18 cellular contexts compared by ENCODE assay signal in genomic region chr10:113626809-113627370, GRCh38. TPM values are rescaled to one million over a fixed set of nuclear protein-coding genes. Genes with fewer than 3 reads are reported as not detected.
DNase-seq lines count a peak whose midpoint lies in the region; ATAC-seq and TF ChIP-seq lines count a peak whose summit lies in the region.
"Had no signal": no experiment of that assay in that cellular context is flagged by ENCODE, and none has a peak within 500 bp of the region (broad histone marks: within the 10 kb centered on the region; RNA-seq: fewer than 3 reads in every experiment).

No MANE protein-coding gene starts in this region.

- peak in 1 of 2 donors; percentile 15 for ATAC-seq in gastrocnemius medialis
- ATAC-seq: A549, PC-3 had no signal

- H3K4me1 ChIP-seq in right atrium auricular region = peaks cover 0 to 31% of the 10 kb centered on the region in 2 donors
- H3K4me1 ChIP-seq in gastrocnemius medialis = peaks cover 77 to 85% of the 10 kb centered on the region in 2 donors
- H3K4me1 ChIP-seq: A549 had no signal

- H3K27ac Mint-ChIP-seq in glutamatergic neuron (ENCODE audit: unreplicated experiment) = no peak overlapping the region

- H3K27me3 Mint-ChIP-seq in glutamatergic neuron (ENCODE audit: unreplicated experiment) = no peaks in the 10 kb centered on the region

- H3K9me3 ChIP-seq in right atrium auricular region = no peaks in the 10 kb centered on the region
- no peaks in the 10 kb centered on the region for H3K9me3 ChIP-seq in gastrocnemius medialis
- H3K9me3 ChIP-seq: A549 had no signal

- intact Hi-C loops in gastrocnemius medialis (cut with DNase I; ENCODE audit: low total_unique reads) = no loop called here

- H3K36me3 Mint-ChIP-seq in glutamatergic neuron (ENCODE audit: unreplicated experiment) = no peaks in the 10 kb centered on the region
- H3K36me3 Mint-ChIP-seq: CD14-positive monocyte had no signal

- DNase-seq in AG20443 (ENCODE audit: low spot score) (peak; percentile 58), astrocyte of the hippocampus (ENCODE audit: low read depth, low spot score) (peak; percentile 85), right atrium auricular region (ENCODE audit: low spot score) (no peak), gastrocnemius medialis (peak in 1 of 2 donors; percentile 62), glutamatergic neuron (no peak), NCI-H1930 (lab: John Stamatoyannopoulos, UW) (no peak), activated gamma-delta T cell treated with Interleukin-2 at 50 U/mL for 16 hours (no peak)
- DNase-seq: AML-193, DMS 273 treated with DMSO at 0.1 percent for 48 hours, GF-D8, KBM-7, NCI-H1436, NCI-H2081, NCI-H510A, NCI-H82, PC-3 had no signal

- H3K27me3 ChIP-seq in right atrium auricular region (no peaks in the 10 kb centered on the region), gastrocnemius medialis (no peaks in the 10 kb centered on the region)

- no peaks in the 10 kb centered on the region for H3K4me1 Mint-ChIP-seq in glutamatergic neuron (ENCODE audit: low read depth, unreplicated experiment)
- H3K4me1 Mint-ChIP-seq: CD14-positive monocyte had no signal

- peaks cover 70% of the 10 kb centered on the region for H3K36me3 ChIP-seq in right atrium auricular region
- H3K36me3 ChIP-seq in gastrocnemius medialis = peaks cover 0 to 66% of the 10 kb centered on the region in 2 donors

- no peak for TF ChIP-seq CTCF in right atrium auricular region (IDR thresholded peaks at IDR 0.05)
- TF ChIP-seq CTCF in gastrocnemius medialis (IDR thresholded peaks at IDR 0.05 in 4 of 5, conservative IDR thresholded peaks at IDR 0.05 in 1 of 5) = no peak
- TF ChIP-seq CTCF in glutamatergic neuron (IDR thresholded peaks at IDR 0.05; ENCODE audit: partially characterized antibody, unreplicated experiment) = no peak

- no peak for TF ChIP-seq POLR2A in gastrocnemius medialis (IDR thresholded peaks at IDR 0.05)

- H3K4me3 Mint-ChIP-seq in glutamatergic neuron (ENCODE audit: unreplicated experiment) = no peak overlapping the region
- H3K4me3 Mint-ChIP-seq: CD14-positive monocyte had no signal

- H3K4me3 ChIP-seq in right atrium auricular region = no peak overlapping the region
- no peak overlapping the region for H3K4me3 ChIP-seq in gastrocnemius medialis
- H3K4me3 ChIP-seq: A549 had no signal

- in situ Hi-C loops in gastrocnemius medialis (cut with MboI; ENCODE audit: low sequenced_read_pairs in 4 of 4) = no loop called here

- H3K9me3 Mint-ChIP-seq in glutamatergic neuron (ENCODE audit: unreplicated experiment) = no peaks in the 10 kb centered on the region

- peak overlapping the region; percentile 57 to 76 for H3K27ac ChIP-seq in right atrium auricular region
- peak overlapping the region; percentile 88 to 96 (median 90) for H3K27ac ChIP-seq in gastrocnemius medialis
- H3K27ac ChIP-seq: A549 had no signal

RNA-seq across cellular contexts. Expression of gene NRAP, which starts 37.0 kb away (rescaled TPM):
- total RNA-seq in right atrium auricular region (100 to 1,000 TPM; 229 to 610 TPM), gastrocnemius medialis (1,000 to 10,000 TPM in 3 of 4 donors, 100 to 1,000 TPM in 1; 811 to 2,339 (median 1,413) TPM), glutamatergic neuron (ENCODE audit: unreplicated experiment) (not detected)
- total RNA-seq: PC-3 had no signal

RNA-seq across cellular contexts. Expression of gene CASP7, which starts 52.8 kb away (rescaled TPM):
- total RNA-seq in right atrium auricular region (1 to 10 TPM; 7.2 to 9.5 TPM), gastrocnemius medialis (10 to 100 TPM in 2 of 4 donors, 1 to 10 TPM in 2; 5.3 to 23.9 (median 8.9) TPM), glutamatergic neuron (ENCODE audit: unreplicated experiment) (not detected)

Comparison
In these comparisons a context has a peak if more than half of its experiments do, and no peak if none do; other contexts are left out.
1. DNase-seq: peak in AG20443 (single experiment) and astrocyte of the hippocampus (single experiment); none in right atrium auricular region (single experiment), glutamatergic neuron (single experiment), NCI-H1930 (0 of 2) and activated gamma-delta T cell treated with Interleukin-2 at 50 U/mL for 16 hours (single experiment).
2. RNA of gene NRAP, which starts 37.0 kb away (total RNA-seq): 811 to 2,339 TPM in gastrocnemius medialis and 229 to 610 TPM in right atrium auricular region; not detected in glutamatergic neuron (single experiment); every median in the first group is over 100 times any median in the second.